In the genomic region with DNA sequence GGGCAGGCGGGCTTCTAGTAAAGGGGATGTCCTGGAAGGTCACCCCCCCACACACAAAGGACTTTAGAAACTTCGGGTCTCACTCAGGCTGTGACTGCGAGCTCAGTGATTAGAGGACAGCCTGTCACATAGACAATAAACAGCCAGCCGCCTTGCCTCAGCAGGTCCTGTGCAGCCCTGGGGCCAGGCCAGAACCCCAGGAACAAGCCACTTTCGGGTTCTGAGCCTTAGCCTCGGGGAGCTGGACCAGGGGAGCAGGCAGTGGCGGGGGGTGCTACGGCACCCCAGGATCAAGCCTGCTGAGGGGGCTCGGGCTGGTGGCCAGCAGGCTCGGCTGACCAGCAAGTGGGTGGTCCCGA, we compare ENCODE assay signal across 11 cellular contexts. TPM values are rescaled to one million over a fixed set of nuclear protein-coding genes. Genes with fewer than 3 reads are reported as not detected.
A peak's percentile ranks its signal among the peaks of the same experiment; 100 is the strongest.
DNase-seq lines count a peak whose midpoint lies in the region; ATAC-seq and TF ChIP-seq lines count a peak whose summit lies in the region.
"Had no signal": no experiment of that assay in that cellular context is flagged by ENCODE, and none has a peak within 500 bp of the region (broad histone marks: within the 10 kb centered on the region; RNA-seq: fewer than 3 reads in every experiment).

No MANE protein-coding gene starts in this region.

- no peak for DNase-seq in Peyer's patch
- DNase-seq in glutamatergic neuron = no peak
- no peak for DNase-seq in natural killer cell treated with Interleukin-12 subunit alpha and Interleukin-12 subunit beta and Interleukin-15 and Interleukin-18, amount 100 ng/mL, for 72 hours (ENCODE audit: low spot score)
- DNase-seq in upper lobe of left lung = no peak
- no peak for DNase-seq in hepatic stellate cell (ENCODE audit: low spot score)
- DNase-seq in activated T-cell treated with anti-CD3 and anti-CD28 coated beads, Interleukin-2, amount 50 U/mL, for 72 hours = no peak
- no peak for DNase-seq in HuH-7 (ENCODE audit: low spot score)
- DNase-seq: NCI-H1694 treated with DMSO at 0.1 percent for 48 hours; stimulated activated naive CD4-positive, alpha-beta T cell had no signal

- TF ChIP-seq POLR2A in Peyer's patch (IDR thresholded peaks at IDR 0.05) (no peak), upper lobe of left lung (IDR thresholded peaks at IDR 0.05) (no peak)

- peaks cover 0 to 4% (median 0%) of the 10 kb centered on the region in 4 donors for H3K9me3 ChIP-seq in Peyer's patch
- peaks cover 6 to 18% (median 15%) of the 10 kb centered on the region in 4 donors for H3K9me3 ChIP-seq in upper lobe of left lung

- peak overlapping the region; percentile 39 to 62 (median 51) for H3K4me3 ChIP-seq in Peyer's patch
- peak overlapping the region in 3 of 4 donors; percentile 51 to 66 (median 63) for H3K4me3 ChIP-seq in upper lobe of left lung

- H3K4me1 Mint-ChIP-seq in glutamatergic neuron (ENCODE audit: low read depth, unreplicated experiment) = peaks cover 2% of the 10 kb centered on the region
- H3K4me1 Mint-ChIP-seq in natural killer cell treated with Interleukin-12 subunit alpha and Interleukin-12 subunit beta and Interleukin-15 and Interleukin-18, amount 100 ng/mL, for 72 hours (ENCODE audit: low read depth in 2 of 2) = peaks cover 11 to 16% of the 10 kb centered on the region in 2 donors
- H3K4me1 Mint-ChIP-seq in activated T-cell treated with anti-CD3 and anti-CD28 coated beads, Interleukin-2, amount 50 U/mL, for 72 hours (ENCODE audit: low read depth) = no peaks in the 10 kb centered on the region

- H3K27ac Mint-ChIP-seq in glutamatergic neuron (ENCODE audit: unreplicated experiment) = no peak overlapping the region
- H3K27ac Mint-ChIP-seq in natural killer cell treated with Interleukin-12 subunit alpha and Interleukin-12 subunit beta and Interleukin-15 and Interleukin-18, amount 100 ng/mL, for 72 hours = no peak overlapping the region
- H3K27ac Mint-ChIP-seq in activated T-cell treated with anti-CD3 and anti-CD28 coated beads, Interleukin-2, amount 50 U/mL, for 72 hours = no peak overlapping the region
- H3K27ac Mint-ChIP-seq: activated naive CD4-positive, alpha-beta T cell treated with anti-CD3 and anti-CD28 coated beads, Interleukin-2, amount 50 U/mL, for 24 hours had no signal

- H3K27me3 ChIP-seq in Peyer's patch (no peaks in the 10 kb centered on the region), upper lobe of left lung (peaks cover 0 to 21% (median 9%) of the 10 kb centered on the region in 4 donors)

- peaks cover 11% of the 10 kb centered on the region for H3K27me3 Mint-ChIP-seq in glutamatergic neuron (ENCODE audit: unreplicated experiment)
- peaks cover 16 to 24% of the 10 kb centered on the region in 2 donors for H3K27me3 Mint-ChIP-seq in natural killer cell treated with Interleukin-12 subunit alpha and Interleukin-12 subunit beta and Interleukin-15 and Interleukin-18, amount 100 ng/mL, for 72 hours
- peaks cover 35% of the 10 kb centered on the region for H3K27me3 Mint-ChIP-seq in activated T-cell treated with anti-CD3 and anti-CD28 coated beads, Interleukin-2, amount 50 U/mL, for 72 hours (ENCODE audit: low read depth)

- no peak for TF ChIP-seq CTCF in Peyer's patch (IDR thresholded peaks at IDR 0.05)
- no peak for TF ChIP-seq CTCF in glutamatergic neuron (IDR thresholded peaks at IDR 0.05; ENCODE audit: partially characterized antibody, unreplicated experiment)
- no peak for TF ChIP-seq CTCF in upper lobe of left lung (IDR thresholded peaks at IDR 0.05)

- no peak for TF ChIP-seq EP300 in upper lobe of left lung (IDR thresholded peaks at IDR 0.05)

- no peak for ATAC-seq in natural killer cell treated with Interleukin-12 subunit alpha and Interleukin-12 subunit beta and Interleukin-15 and Interleukin-18, amount 100 ng/mL, for 72 hours
- ATAC-seq in upper lobe of left lung (ENCODE audit: low FRiP score in 2 of 2) = peak in 1 of 2 donors; percentile 10
- ATAC-seq in activated T-cell treated with anti-CD3 and anti-CD28 coated beads, Interleukin-2, amount 50 U/mL, for 72 hours (replicated peaks in 1 of 2) = no peak
- ATAC-seq in GM21526 (IDR thresholded peaks at IDR 0.05; ENCODE audit: low FRiP score, unreplicated experiment) = no peak

- peaks cover 16% of the 10 kb centered on the region for H3K9me3 Mint-ChIP-seq in glutamatergic neuron (ENCODE audit: unreplicated experiment)
- H3K9me3 Mint-ChIP-seq in natural killer cell treated with Interleukin-12 subunit alpha and Interleukin-12 subunit beta and Interleukin-15 and Interleukin-18, amount 100 ng/mL, for 72 hours = peaks cover 13% of the 10 kb centered on the region
- peaks cover 10 to 14% of the 10 kb centered on the region in 2 donors for H3K9me3 Mint-ChIP-seq in activated T-cell treated with anti-CD3 and anti-CD28 coated beads, Interleukin-2, amount 50 U/mL, for 72 hours

- H3K36me3 Mint-ChIP-seq in glutamatergic neuron (ENCODE audit: unreplicated experiment) = peaks cover 34% of the 10 kb centered on the region
- peaks cover 15% of the 10 kb centered on the region for H3K36me3 Mint-ChIP-seq in natural killer cell treated with Interleukin-12 subunit alpha and Interleukin-12 subunit beta and Interleukin-15 and Interleukin-18, amount 100 ng/mL, for 72 hours
- H3K36me3 Mint-ChIP-seq in activated T-cell treated with anti-CD3 and anti-CD28 coated beads, Interleukin-2, amount 50 U/mL, for 72 hours (ENCODE audit: insufficient read depth in 2 of 2) = peaks cover 7 to 17% of the 10 kb centered on the region in 2 donors
- H3K36me3 Mint-ChIP-seq: activated naive CD4-positive, alpha-beta T cell treated with anti-CD3 and anti-CD28 coated beads, Interleukin-2, amount 50 U/mL, for 24 hours had no signal

- H3K36me3 ChIP-seq in Peyer's patch (no peaks in the 10 kb centered on the region), upper lobe of left lung (no peaks in the 10 kb centered on the region)

- H3K4me1 ChIP-seq in Peyer's patch (no peaks in the 10 kb centered on the region), upper lobe of left lung (peaks cover 2 to 25% (median 8%) of the 10 kb centered on the region in 4 donors)

- H3K4me3 Mint-ChIP-seq in glutamatergic neuron (ENCODE audit: unreplicated experiment) = peak overlapping the region; percentile 16
- peak overlapping the region; percentile 39 for H3K4me3 Mint-ChIP-seq in natural killer cell treated with Interleukin-12 subunit alpha and Interleukin-12 subunit beta and Interleukin-15 and Interleukin-18, amount 100 ng/mL, for 72 hours
- H3K4me3 Mint-ChIP-seq in activated T-cell treated with anti-CD3 and anti-CD28 coated beads, Interleukin-2, amount 50 U/mL, for 72 hours = peak overlapping the region in 1 of 2 donors; percentile 6

- 29 to 43% methylated on average over 7 to 9 of the region's 11 CpGs for WGBS in upper lobe of left lung, 2 donors

- peak overlapping the region in 3 of 4 donors; percentile 52 to 67 (median 66) for H3K27ac ChIP-seq in Peyer's patch
- peak overlapping the region in 2 of 4 donors; percentile 61 to 67 for H3K27ac ChIP-seq in upper lobe of left lung

RNA-seq across cellular contexts. Expression of a gene that starts 1.1 kb away (rescaled TPM):
- total RNA-seq in Peyer's patch (100 to 1,000 TPM in 1 of 4 donors, 10 to 100 TPM in 2, 1 to 10 TPM in 1; 6.8 to 104 (median 27.6) TPM), glutamatergic neuron (ENCODE audit: unreplicated experiment) (2.0 TPM), upper lobe of left lung (10 to 100 TPM; 19.9 to 87.1 (median 41.5) TPM)
- 1 to 10 TPM; 4.9 to 5.5 TPM for total RNA-seq in natural killer cell treated with Interleukin-12 subunit alpha and Interleukin-12 subunit beta and Interleukin-15 and Interleukin-18, amount 100 ng/mL, for 72 hours
- total RNA-seq in activated T-cell treated with anti-CD3 and anti-CD28 coated beads, Interleukin-2, amount 50 U/mL, for 72 hours = 1 to 10 TPM in 1 of 2 donors, under 1 TPM in 1; 0.72 to 1.3 TPM
